ENCODE assay signal across 1 cellular context in the genomic region with DNA sequence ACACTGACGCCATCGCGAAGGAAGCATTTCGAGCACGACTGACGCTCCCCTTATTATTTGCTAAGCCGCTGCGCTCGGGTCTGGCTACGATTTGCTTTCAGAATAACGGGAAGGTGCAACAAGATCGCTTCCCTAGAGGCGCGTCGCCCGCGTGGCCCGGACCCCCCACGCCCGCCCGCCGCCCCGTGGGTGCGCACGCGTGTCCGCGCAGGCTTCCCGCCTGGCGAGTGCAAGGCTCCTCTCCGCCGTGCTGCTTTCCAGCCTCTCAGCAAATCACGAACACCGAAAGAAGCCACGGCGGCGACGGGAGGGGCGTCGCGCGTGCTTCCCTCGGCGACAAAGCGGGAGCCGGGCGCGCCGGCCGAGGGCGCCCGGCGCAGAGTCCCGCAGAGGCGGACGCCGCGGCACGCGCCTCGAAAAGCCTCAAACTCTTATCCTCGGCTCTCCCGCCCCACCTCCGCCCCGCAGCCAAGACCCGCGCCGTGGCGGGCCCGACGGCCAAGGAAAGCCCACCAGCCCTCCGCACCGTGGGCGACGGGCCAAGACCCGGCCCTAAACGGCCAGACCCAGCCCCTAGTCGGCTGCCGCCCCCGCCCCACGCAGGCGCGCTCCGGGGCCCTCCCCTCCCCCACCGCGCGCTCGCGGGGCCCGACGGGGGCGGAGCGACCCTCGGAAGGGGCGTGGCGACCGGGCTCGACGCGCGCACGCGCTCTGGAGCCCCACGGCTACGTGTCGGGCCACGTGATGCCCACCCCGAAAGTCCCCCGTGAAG.
TF ChIP-seq lines count a peak whose summit lies in the region.

No MANE protein-coding gene starts in this region.

TF ChIP-seq in HepG2, 621 proteins besides CTCF, POLR2A, EP300 and RAD21 (continued from another document and continues in another):
- TF ChIP-seq, protein P1, sequence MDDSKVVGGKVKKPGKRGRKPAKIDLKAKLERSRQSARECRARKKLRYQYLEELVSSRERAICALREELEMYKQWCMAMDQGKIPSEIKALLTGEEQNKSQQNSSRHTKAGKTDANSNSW (CRISPR knock-in tag; IDR thresholded peaks at IDR 0.05; ENCODE audit: borderline replicate concordance), result peak; percentile 78; the same call in 1 of the 2 replicates
- TF ChIP-seq, protein P2, sequence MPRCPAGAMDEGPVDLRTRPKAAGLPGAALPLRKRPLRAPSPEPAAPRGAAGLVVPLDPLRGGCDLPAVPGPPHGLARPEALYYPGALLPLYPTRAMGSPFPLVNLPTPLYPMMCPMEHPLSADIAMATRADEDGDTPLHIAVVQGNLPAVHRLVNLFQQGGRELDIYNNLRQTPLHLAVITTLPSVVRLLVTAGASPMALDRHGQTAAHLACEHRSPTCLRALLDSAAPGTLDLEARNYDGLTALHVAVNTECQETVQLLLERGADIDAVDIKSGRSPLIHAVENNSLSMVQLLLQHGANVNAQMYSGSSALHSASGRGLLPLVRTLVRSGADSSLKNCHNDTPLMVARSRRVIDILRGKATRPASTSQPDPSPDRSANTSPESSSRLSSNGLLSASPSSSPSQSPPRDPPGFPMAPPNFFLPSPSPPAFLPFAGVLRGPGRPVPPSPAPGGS (CRISPR knock-in tag; IDR thresholded peaks at IDR 0.05), result peak; percentile 95
- TF ChIP-seq GATAD1 (CRISPR knock-in tag; IDR thresholded peaks at IDR 0.05), result no peak; the same call in 1 of the 2 replicates
- 0 out of 2 replicates have a peak, but pooled peaks have one; percentile 31 for TF ChIP-seq TGIF2 (CRISPR knock-in tag; IDR thresholded peaks at IDR 0.05)
- TF ChIP-seq, protein P3, sequence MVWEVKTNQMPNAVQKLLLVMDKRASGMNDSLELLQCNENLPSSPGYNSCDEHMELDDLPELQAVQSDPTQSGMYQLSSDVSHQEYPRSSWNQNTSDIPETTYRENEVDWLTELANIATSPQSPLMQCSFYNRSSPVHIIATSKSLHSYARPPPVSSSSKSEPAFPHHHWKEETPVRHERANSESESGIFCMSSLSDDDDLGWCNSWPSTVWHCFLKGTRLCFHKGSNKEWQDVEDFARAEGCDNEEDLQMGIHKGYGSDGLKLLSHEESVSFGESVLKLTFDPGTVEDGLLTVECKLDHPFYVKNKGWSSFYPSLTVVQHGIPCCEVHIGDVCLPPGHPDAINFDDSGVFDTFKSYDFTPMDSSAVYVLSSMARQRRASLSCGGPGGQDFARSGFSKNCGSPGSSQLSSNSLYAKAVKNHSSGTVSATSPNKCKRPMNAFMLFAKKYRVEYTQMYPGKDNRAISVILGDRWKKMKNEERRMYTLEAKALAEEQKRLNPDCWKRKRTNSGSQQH (CRISPR knock-in tag; IDR thresholded peaks at IDR 0.05; ENCODE audit: low read depth), result no peak
- TF ChIP-seq ZNF879 (CRISPR knock-in tag; IDR thresholded peaks at IDR 0.05), result peak; percentile 80; the same call in 1 of the 2 replicates
- TF ChIP-seq, protein P4, sequence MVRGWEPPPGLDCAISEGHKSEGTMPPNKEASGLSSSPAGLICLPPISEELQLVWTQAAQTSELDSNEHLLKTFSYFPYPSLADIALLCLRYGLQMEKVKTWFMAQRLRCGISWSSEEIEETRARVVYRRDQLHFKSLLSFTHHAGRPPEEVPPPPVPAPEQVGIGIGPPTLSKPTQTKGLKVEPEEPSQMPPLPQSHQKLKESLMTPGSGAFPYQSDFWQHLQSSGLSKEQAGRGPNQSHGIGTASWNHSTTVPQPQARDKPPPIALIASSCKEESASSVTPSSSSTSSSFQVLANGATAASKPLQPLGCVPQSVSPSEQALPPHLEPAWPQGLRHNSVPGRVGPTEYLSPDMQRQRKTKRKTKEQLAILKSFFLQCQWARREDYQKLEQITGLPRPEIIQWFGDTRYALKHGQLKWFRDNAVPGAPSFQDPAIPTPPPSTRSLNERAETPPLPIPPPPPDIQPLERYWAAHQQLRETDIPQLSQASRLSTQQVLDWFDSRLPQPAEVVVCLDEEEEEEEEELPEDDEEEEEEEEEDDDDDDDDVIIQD (CRISPR knock-in tag; IDR thresholded peaks at IDR 0.05; ENCODE audit: low read depth), result 0 out of 2 replicates have a peak, but pooled peaks have one; percentile 62
- TF ChIP-seq, protein P5, sequence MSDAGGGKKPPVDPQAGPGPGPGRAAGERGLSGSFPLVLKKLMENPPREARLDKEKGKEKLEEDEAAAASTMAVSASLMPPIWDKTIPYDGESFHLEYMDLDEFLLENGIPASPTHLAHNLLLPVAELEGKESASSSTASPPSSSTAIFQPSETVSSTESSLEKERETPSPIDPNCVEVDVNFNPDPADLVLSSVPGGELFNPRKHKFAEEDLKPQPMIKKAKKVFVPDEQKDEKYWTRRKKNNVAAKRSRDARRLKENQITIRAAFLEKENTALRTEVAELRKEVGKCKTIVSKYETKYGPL (CRISPR knock-in tag; IDR thresholded peaks at IDR 0.05), result no peak; the same call in 1 of the 2 replicates
- TF ChIP-seq ZNF263 (CRISPR knock-in tag; IDR thresholded peaks at IDR 0.05), result peak; percentile 28; the same call in 1 of the 2 replicates
- TF ChIP-seq SP4 (CRISPR knock-in tag; IDR thresholded peaks at IDR 0.05), result peak; percentile 80
- no peak for TF ChIP-seq NFRKB (IDR thresholded peaks at IDR 0.05)
- TF ChIP-seq ZNF674 (CRISPR knock-in tag; IDR thresholded peaks at IDR 0.05; ENCODE audit: low read depth), result no peak
- TF ChIP-seq YY1 (IDR thresholded peaks at IDR 0.05; ENCODE audit: insufficient read depth, insufficient replicate concordance, low read depth, low read length), result no peak
- no peak for TF ChIP-seq ZNF264 (CRISPR knock-in tag; IDR thresholded peaks at IDR 0.05)
- TF ChIP-seq, protein P6, sequence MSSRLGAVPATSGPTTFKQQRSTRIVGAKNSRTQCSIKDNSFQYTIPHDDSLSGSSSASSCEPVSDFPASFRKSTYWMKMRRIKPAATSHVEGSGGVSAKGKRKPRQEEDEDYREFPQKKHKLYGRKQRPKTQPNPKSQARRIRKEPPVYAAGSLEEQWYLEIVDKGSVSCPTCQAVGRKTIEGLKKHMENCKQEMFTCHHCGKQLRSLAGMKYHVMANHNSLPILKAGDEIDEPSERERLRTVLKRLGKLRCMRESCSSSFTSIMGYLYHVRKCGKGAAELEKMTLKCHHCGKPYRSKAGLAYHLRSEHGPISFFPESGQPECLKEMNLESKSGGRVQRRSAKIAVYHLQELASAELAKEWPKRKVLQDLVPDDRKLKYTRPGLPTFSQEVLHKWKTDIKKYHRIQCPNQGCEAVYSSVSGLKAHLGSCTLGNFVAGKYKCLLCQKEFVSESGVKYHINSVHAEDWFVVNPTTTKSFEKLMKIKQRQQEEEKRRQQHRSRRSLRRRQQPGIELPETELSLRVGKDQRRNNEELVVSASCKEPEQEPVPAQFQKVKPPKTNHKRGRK (CRISPR knock-in tag; IDR thresholded peaks at IDR 0.05), result no peak
- peak; percentile 50; the same call in 1 of the 2 replicates for TF ChIP-seq PITX1 (CRISPR knock-in tag; IDR thresholded peaks at IDR 0.05)
- TF ChIP-seq, protein P7, sequence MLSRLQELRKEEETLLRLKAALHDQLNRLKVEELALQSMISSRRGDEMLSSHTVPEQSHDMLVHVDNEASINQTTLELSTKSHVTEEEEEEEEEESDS (CRISPR knock-in tag; IDR thresholded peaks at IDR 0.05; ENCODE audit: borderline replicate concordance), result peak; percentile 47; the same call in 1 of the 2 replicates
- TF ChIP-seq ATAD3A (CRISPR knock-in tag; IDR thresholded peaks at IDR 0.05), result 0 out of 2 replicates have a peak, but pooled peaks have one; percentile 57
- peak; percentile 89 for TF ChIP-seq ETV6 (CRISPR knock-in tag; conservative IDR thresholded peaks at IDR 0.05)
- no peak for TF ChIP-seq KLF15 (CRISPR knock-in tag; IDR thresholded peaks at IDR 0.05; ENCODE audit: borderline replicate concordance)
- no peak for TF ChIP-seq JUND (CRISPR knock-in tag; IDR thresholded peaks at IDR 0.05)
- peak; percentile 16; the same call in 1 of the 2 replicates for TF ChIP-seq ZNF180 (CRISPR knock-in tag; IDR thresholded peaks at IDR 0.05; ENCODE audit: borderline replicate concordance, low read depth)
- TF ChIP-seq TSC22D2 (CRISPR knock-in tag; IDR thresholded peaks at IDR 0.05; ENCODE audit: borderline replicate concordance), result peak; percentile 95; the same call in 1 of the 2 replicates
- no peak for TF ChIP-seq KAT2B (IDR thresholded peaks at IDR 0.05; ENCODE audit: borderline replicate concordance, low read depth, low read length)
- TF ChIP-seq, protein P8, sequence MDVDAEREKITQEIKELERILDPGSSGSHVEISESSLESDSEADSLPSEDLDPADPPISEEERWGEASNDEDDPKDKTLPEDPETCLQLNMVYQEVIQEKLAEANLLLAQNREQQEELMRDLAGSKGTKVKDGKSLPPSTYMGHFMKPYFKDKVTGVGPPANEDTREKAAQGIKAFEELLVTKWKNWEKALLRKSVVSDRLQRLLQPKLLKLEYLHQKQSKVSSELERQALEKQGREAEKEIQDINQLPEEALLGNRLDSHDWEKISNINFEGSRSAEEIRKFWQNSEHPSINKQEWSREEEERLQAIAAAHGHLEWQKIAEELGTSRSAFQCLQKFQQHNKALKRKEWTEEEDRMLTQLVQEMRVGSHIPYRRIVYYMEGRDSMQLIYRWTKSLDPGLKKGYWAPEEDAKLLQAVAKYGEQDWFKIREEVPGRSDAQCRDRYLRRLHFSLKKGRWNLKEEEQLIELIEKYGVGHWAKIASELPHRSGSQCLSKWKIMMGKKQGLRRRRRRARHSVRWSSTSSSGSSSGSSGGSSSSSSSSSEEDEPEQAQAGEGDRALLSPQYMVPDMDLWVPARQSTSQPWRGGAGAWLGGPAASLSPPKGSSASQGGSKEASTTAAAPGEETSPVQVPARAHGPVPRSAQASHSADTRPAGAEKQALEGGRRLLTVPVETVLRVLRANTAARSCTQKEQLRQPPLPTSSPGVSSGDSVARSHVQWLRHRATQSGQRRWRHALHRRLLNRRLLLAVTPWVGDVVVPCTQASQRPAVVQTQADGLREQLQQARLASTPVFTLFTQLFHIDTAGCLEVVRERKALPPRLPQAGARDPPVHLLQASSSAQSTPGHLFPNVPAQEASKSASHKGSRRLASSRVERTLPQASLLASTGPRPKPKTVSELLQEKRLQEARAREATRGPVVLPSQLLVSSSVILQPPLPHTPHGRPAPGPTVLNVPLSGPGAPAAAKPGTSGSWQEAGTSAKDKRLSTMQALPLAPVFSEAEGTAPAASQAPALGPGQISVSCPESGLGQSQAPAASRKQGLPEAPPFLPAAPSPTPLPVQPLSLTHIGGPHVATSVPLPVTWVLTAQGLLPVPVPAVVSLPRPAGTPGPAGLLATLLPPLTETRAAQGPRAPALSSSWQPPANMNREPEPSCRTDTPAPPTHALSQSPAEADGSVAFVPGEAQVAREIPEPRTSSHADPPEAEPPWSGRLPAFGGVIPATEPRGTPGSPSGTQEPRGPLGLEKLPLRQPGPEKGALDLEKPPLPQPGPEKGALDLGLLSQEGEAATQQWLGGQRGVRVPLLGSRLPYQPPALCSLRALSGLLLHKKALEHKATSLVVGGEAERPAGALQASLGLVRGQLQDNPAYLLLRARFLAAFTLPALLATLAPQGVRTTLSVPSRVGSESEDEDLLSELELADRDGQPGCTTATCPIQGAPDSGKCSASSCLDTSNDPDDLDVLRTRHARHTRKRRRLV (CRISPR knock-in tag; IDR thresholded peaks at IDR 0.05), result no peak
- peak; percentile 93; the same call in 1 of the 2 replicates for TF ChIP-seq ZNF558 (CRISPR knock-in tag; IDR thresholded peaks at IDR 0.05; ENCODE audit: borderline replicate concordance)
- no peak for TF ChIP-seq ZZZ3 (CRISPR knock-in tag; IDR thresholded peaks at IDR 0.05; ENCODE audit: borderline replicate concordance)
- peak; percentile 66; the same call in 1 of the 2 replicates for TF ChIP-seq RELA (CRISPR knock-in tag; IDR thresholded peaks at IDR 0.05)
- TF ChIP-seq IRX3 (CRISPR knock-in tag; IDR thresholded peaks at IDR 0.05; ENCODE audit: borderline replicate concordance, low read depth), result peak; percentile 74; the same call in 1 of the 2 replicates
- TF ChIP-seq NFE2 (CRISPR knock-in tag; IDR thresholded peaks at IDR 0.05), result no peak
- TF ChIP-seq SOX13 (IDR thresholded peaks at IDR 0.05), result no peak
- TF ChIP-seq SOX13 (CRISPR knock-in tag; conservative IDR thresholded peaks at IDR 0.05 in 1 of 2, IDR thresholded peaks at IDR 0.05 in 1 of 2), result no peak; a peak in 2 of 4 replicates
- no peak for TF ChIP-seq ATF1 (CRISPR knock-in tag; IDR thresholded peaks at IDR 0.05)
- TF ChIP-seq ZNF232 (CRISPR knock-in tag; IDR thresholded peaks at IDR 0.05; ENCODE audit: borderline replicate concordance), result no peak
- no peak for TF ChIP-seq JUNB (CRISPR knock-in tag; IDR thresholded peaks at IDR 0.05; ENCODE audit: borderline replicate concordance)
- TF ChIP-seq ERF (CRISPR knock-in tag; IDR thresholded peaks at IDR 0.05), result no peak; the same call in 1 of the 2 replicates
- TF ChIP-seq, protein P9, sequence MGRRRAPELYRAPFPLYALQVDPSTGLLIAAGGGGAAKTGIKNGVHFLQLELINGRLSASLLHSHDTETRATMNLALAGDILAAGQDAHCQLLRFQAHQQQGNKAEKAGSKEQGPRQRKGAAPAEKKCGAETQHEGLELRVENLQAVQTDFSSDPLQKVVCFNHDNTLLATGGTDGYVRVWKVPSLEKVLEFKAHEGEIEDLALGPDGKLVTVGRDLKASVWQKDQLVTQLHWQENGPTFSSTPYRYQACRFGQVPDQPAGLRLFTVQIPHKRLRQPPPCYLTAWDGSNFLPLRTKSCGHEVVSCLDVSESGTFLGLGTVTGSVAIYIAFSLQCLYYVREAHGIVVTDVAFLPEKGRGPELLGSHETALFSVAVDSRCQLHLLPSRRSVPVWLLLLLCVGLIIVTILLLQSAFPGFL (CRISPR knock-in tag; IDR thresholded peaks at IDR 0.05), result no peak
- TF ChIP-seq HMG20A (CRISPR knock-in tag; IDR thresholded peaks at IDR 0.05; ENCODE audit: borderline replicate concordance), result 0 out of 2 replicates have a peak, but pooled peaks have one; percentile 3
- TF ChIP-seq NONO (IDR thresholded peaks at IDR 0.05), result no peak
- TF ChIP-seq NONO (CRISPR knock-in tag; conservative IDR thresholded peaks at IDR 0.05), result peak; percentile 93
- no peak; the same call in 1 of the 2 replicates for TF ChIP-seq ZSCAN30 (CRISPR knock-in tag; IDR thresholded peaks at IDR 0.05)
- TF ChIP-seq, protein P10, sequence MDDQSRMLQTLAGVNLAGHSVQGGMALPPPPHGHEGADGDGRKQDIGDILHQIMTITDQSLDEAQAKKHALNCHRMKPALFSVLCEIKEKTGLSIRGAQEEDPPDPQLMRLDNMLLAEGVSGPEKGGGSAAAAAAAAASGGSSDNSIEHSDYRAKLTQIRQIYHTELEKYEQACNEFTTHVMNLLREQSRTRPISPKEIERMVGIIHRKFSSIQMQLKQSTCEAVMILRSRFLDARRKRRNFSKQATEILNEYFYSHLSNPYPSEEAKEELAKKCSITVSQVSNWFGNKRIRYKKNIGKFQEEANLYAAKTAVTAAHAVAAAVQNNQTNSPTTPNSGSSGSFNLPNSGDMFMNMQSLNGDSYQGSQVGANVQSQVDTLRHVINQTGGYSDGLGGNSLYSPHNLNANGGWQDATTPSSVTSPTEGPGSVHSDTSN (CRISPR knock-in tag; IDR thresholded peaks at IDR 0.05; ENCODE audit: borderline replicate concordance), result peak; percentile 17; the same call in 1 of the 2 replicates
- TF ChIP-seq BRCA1 (CRISPR knock-in tag; IDR thresholded peaks at IDR 0.05), result no peak
- no peak for TF ChIP-seq SMARCE1 (IDR thresholded peaks at IDR 0.05; ENCODE audit: borderline replicate concordance)
- TF ChIP-seq MED13 (CRISPR knock-in tag; IDR thresholded peaks at IDR 0.05), result no peak
- TF ChIP-seq ZBTB7A (CRISPR knock-in tag; IDR thresholded peaks at IDR 0.05), result peak; percentile 77
